In the genomic region with DNA sequence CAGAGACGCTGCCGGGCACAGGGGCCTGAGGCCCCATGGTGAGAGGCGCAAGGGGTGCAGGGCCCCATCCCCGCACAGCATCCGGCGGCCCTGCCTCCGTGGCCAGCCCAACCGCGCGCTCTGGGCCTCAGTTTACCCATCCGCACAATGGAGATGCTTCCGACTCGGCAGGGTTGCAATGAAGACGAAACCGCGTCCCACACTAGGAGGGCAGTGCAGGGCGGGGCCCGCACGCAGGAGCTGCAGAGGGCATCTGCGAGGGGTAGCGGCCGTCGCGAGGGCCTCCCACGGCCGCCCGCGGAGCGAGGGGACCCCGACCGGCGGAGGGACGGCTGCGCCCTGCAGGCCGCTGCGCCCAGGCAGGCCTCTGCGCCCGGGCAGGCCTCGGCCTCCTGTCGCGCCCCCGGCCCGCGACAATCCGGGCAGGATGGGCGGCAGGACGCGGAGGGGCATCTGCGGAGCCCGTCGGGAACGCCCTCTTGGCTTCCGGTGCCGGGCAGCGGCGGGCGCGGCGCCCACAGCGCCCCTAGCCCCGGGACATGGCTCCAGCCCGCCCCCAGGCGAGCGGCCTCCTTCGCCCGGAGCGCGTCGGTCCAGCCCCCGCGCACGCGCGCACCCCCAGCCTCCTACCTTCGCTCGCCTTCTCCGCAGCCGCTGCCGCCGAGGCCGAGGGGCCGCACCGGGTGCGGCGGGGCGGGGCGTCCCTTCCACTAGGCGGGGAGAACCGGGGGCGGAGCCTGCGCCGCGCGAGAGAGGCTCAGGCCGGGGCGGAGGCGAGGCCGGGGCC, we compare ENCODE assay signal across 8 cellular contexts. TPM values are rescaled to one million over a fixed set of nuclear protein-coding genes. Genes with fewer than 3 reads are reported as not detected.
DNase-seq lines count a peak whose midpoint lies in the region; ATAC-seq and TF ChIP-seq lines count a peak whose summit lies in the region.

No MANE protein-coding gene starts in this region.

- no peak overlapping the region for H3K27ac ChIP-seq in HUES6 (ENCODE audit: low read depth, low read length)

- peak; percentile 84 for ATAC-seq in GM21390 (IDR thresholded peaks at IDR 0.05; ENCODE audit: unreplicated experiment)

- H3K36me3 Mint-ChIP-seq in endothelial cell (ENCODE audit: low read depth, unreplicated experiment), result no peaks in the 10 kb centered on the region

- H3K27ac Mint-ChIP-seq in endothelial cell (ENCODE audit: unreplicated experiment), result no peak overlapping the region

- H3K9me3 Mint-ChIP-seq in endothelial cell (ENCODE audit: unreplicated experiment), result no peaks in the 10 kb centered on the region

- H3K9me3 ChIP-seq in HUES6 (ENCODE audit: control insufficient read depth, insufficient read depth, low read depth, low read length) (no peaks in the 10 kb centered on the region), NT2/D1 (ENCODE audit: insufficient read depth, low read length) (no peaks in the 10 kb centered on the region)

- H3K9ac ChIP-seq in HUES6 (ENCODE audit: low read length), result peak overlapping the region; percentile 72
- H3K9ac ChIP-seq in NT2/D1 (ENCODE audit: insufficient read length, low read depth), result peak overlapping the region; percentile 80

- H3K4me1 ChIP-seq in HUES6 (ENCODE audit: control insufficient read depth, insufficient read depth, low read length), result no peaks in the 10 kb centered on the region
- H3K4me1 ChIP-seq in NT2/D1 (ENCODE audit: insufficient read depth, insufficient read length), result no peaks in the 10 kb centered on the region

- no peak overlapping the region for H3K4me3 Mint-ChIP-seq in endothelial cell (ENCODE audit: unreplicated experiment)

- H3K27me3 Mint-ChIP-seq in endothelial cell (ENCODE audit: unreplicated experiment), result peaks cover 6% of the 10 kb centered on the region

- no peaks in the 10 kb centered on the region for H3K36me3 ChIP-seq in HUES6 (ENCODE audit: control insufficient read depth, insufficient read depth, low read length)
- H3K36me3 ChIP-seq in NT2/D1 (ENCODE audit: insufficient read depth, insufficient read length, low read length), result no peaks in the 10 kb centered on the region

- TF ChIP-seq CTCF in endothelial cell (IDR thresholded peaks at IDR 0.05; ENCODE audit: unreplicated experiment), result no peak

- DNase-seq in COR-L47 (lab: John Stamatoyannopoulos, UW) (peak; percentile 77), NT2/D1 (ENCODE audit: low read depth, low spot score) (peak; percentile 63), endothelial cell (ENCODE audit: low spot score) (peak; percentile 93), middle frontal gyrus (ENCODE audit: extremely low spot score, low spot score) (peak; percentile 70)
- DNase-seq in activated CD8-positive, alpha-beta memory T cell treated with anti-CD3 and anti-CD28 coated beads, Interleukin-2, amount 50 U/mL, for 24 hours (ENCODE audit: extremely low read depth), result peak; percentile 44
- peak; percentile 78 to 80 for DNase-seq in stimulated activated CD8-positive, alpha-beta memory T cell treated with anti-CD3 and anti-CD28 coated beads, Interleukin-15, amount 100 ng/mL, for 48 hours (ENCODE audit: low read depth in 2 of 2)

- H3K27me3 ChIP-seq in HUES6 (ENCODE audit: control insufficient read depth, insufficient read depth, low read length) (no peaks in the 10 kb centered on the region), NT2/D1 (ENCODE audit: insufficient read depth, insufficient read length) (no peaks in the 10 kb centered on the region)

- H3K4me3 ChIP-seq in HUES6 (ENCODE audit: low read depth, low read length) (peak overlapping the region; percentile 86), NT2/D1 (ENCODE audit: insufficient read length, low read depth) (peak overlapping the region; percentile 69)

- H3K4me1 Mint-ChIP-seq in endothelial cell (ENCODE audit: unreplicated experiment), result peaks cover 5% of the 10 kb centered on the region

RNA-seq across cellular contexts. Expression of gene RNU1-1, which starts 15.3 kb away (rescaled TPM):
- total RNA-seq in endothelial cell (ENCODE audit: unreplicated experiment), result 3,428 TPM

RNA-seq across cellular contexts. Expression of gene NECAP2, which starts 58.2 kb away (rescaled TPM):
- 192 TPM for total RNA-seq in endothelial cell (ENCODE audit: unreplicated experiment)
